Comparison of ENCODE assay signal across 9 cellular contexts in genomic region chr1:39392851-39393573, GRCh38.
DNase-seq lines count a peak whose midpoint lies in the region; ATAC-seq and TF ChIP-seq lines count a peak whose summit lies in the region.
"Had no signal": no experiment of that assay in that cellular context is flagged by ENCODE, and none has a peak within 500 bp of the region (broad histone marks: within the 10 kb centered on the region; RNA-seq: fewer than 3 reads in every experiment).

No MANE protein-coding gene starts in this region.

- peak overlapping the region; percentile 44 for H3K4me3 Mint-ChIP-seq in central memory CD8-positive, alpha-beta T cell

- peaks cover 74% of the 10 kb centered on the region for H3K4me1 Mint-ChIP-seq in central memory CD8-positive, alpha-beta T cell

- peaks cover 65% of the 10 kb centered on the region for H3K36me3 Mint-ChIP-seq in central memory CD8-positive, alpha-beta T cell (ENCODE audit: insufficient read depth)

- peak overlapping the region; percentile 85 for H3K27ac Mint-ChIP-seq in central memory CD8-positive, alpha-beta T cell (ENCODE audit: low read depth)

- CTCF ChIA-PET in PC-9 (lab: Charles Lee): interaction anchor here (0.8 to 1.6 kb wide), 3 partner anchors 15 to 81 kb away, joined by 5 to 12 read pairs (median 7); no protein-coding TSS in a partner anchor

- H3K27me3 Mint-ChIP-seq in central memory CD8-positive, alpha-beta T cell: no peaks in the 10 kb centered on the region

- no peaks in the 10 kb centered on the region for H3K9me3 ChIP-seq in PC-9 (ENCODE audit: insufficient read depth, low read depth)
- no peaks in the 10 kb centered on the region for H3K9me3 ChIP-seq in muscle layer of colon (ENCODE audit: low read length)
- no peaks in the 10 kb centered on the region for H3K9me3 ChIP-seq in testis

- intact Hi-C loops in PC-9 (cut with micrococcal nuclease; ENCODE audit: unreplicated experiment): loop anchor here (10.0 kb wide), 1 partner anchor 438 kb away; no protein-coding TSS in a partner anchor
- intact Hi-C loops in testis (cut with DNase I; ENCODE audit: low total_unique reads): no loop called here
- intact Hi-C loops in posterior vena cava (cut with DNase I): no loop called here

- TF ChIP-seq CTCF in PC-9 (conservative IDR thresholded peaks at IDR 0.05) (no peak), testis (IDR thresholded peaks at IDR 0.05) (no peak), GM10266 (IDR thresholded peaks at IDR 0.05; ENCODE audit: control insufficient read depth, insufficient read depth, low read depth, missing control alignments) (no peak)

- WGBS in testis, 2 donors: 44 to 63% methylated on average over 4 of the region's 4 CpGs

- H4K20me1 ChIP-seq in PC-9 (ENCODE audit: insufficient read depth): no peaks in the 10 kb centered on the region

- H3K9me3 Mint-ChIP-seq in central memory CD8-positive, alpha-beta T cell: no peaks in the 10 kb centered on the region

- no TSS peak for BruUV-seq in PC-9 (replicated peaks; lab: Mats Ljungman, UMichigan)

- ATAC-seq in central memory CD8-positive, alpha-beta T cell (replicated peaks; ENCODE audit: extremely low read depth, poor library complexity, severe bottlenecking): no peak
- ATAC-seq in HG03039 (IDR thresholded peaks at IDR 0.05; ENCODE audit: unreplicated experiment): no peak

- peaks cover 67% of the 10 kb centered on the region for H3F3A ChIP-seq in PC-9 (ENCODE audit: insufficient read depth, low read depth)

- no peaks in the 10 kb centered on the region for H3K27me3 ChIP-seq in PC-9 (ENCODE audit: insufficient read depth, low read depth)
- no peaks in the 10 kb centered on the region for H3K27me3 ChIP-seq in muscle layer of colon (ENCODE audit: control insufficient read depth in 1 of 2, insufficient read depth in 2 of 2, low read length in 2 of 2)
- no peaks in the 10 kb centered on the region for H3K27me3 ChIP-seq in testis

- POLR2A ChIA-PET in PC-9 (lab: Charles Lee; ENCODE audit: unreplicated experiment): interaction anchor here (0.9 to 1.0 kb wide), 2 partner anchors 14 to 18 kb away, joined by 6 to 28 read pairs; no protein-coding TSS in a partner anchor

- no peak for TF ChIP-seq POLR2A in testis (IDR thresholded peaks at IDR 0.05)

- H3K36me3 ChIP-seq in PC-9 (ENCODE audit: low read depth) (no peaks in the 10 kb centered on the region), muscle layer of colon (ENCODE audit: insufficient read depth, low read length) (peaks cover 10% of the 10 kb centered on the region), testis (ENCODE audit: low read depth, missing control alignments) (no peaks in the 10 kb centered on the region)

- H3K4me2 ChIP-seq in PC-9: peak overlapping the region; percentile 60

- H2AFZ ChIP-seq in PC-9: no peak overlapping the region

- no peaks in the 10 kb centered on the region for H3K9me2 ChIP-seq in PC-9 (ENCODE audit: insufficient read depth)

- 0 out of 2 replicates have a peak overlapping the region, but pooled peaks have one; percentile 25 for H3K4me3 ChIP-seq in PC-9
- H3K4me3 ChIP-seq in muscle layer of colon (ENCODE audit: low read depth in 1 of 2, low read length in 2 of 2): no peak overlapping the region
- H3K4me3 ChIP-seq in testis: no peak overlapping the region

- no peak for DNase-seq in PC-9
- no peak for DNase-seq in central memory CD8-positive, alpha-beta T cell (ENCODE audit: low spot score in 2 of 2)
- no peak for DNase-seq in testis
- no peak for DNase-seq in posterior vena cava (ENCODE audit: low spot score)
- DNase-seq in GM10266 (ENCODE audit: extremely low spot score): no peak
- DNase-seq: activated CD4-positive, alpha-beta T cell treated with anti-CD3 and anti-CD28 coated beads for 4 hours; NCI-H1694 treated with DMSO at 0.1 percent for 48 hours had no signal

- H3K9ac ChIP-seq in muscle layer of colon (ENCODE audit: low read length): no peak overlapping the region

- H3K79me2 ChIP-seq in PC-9 (ENCODE audit: low read depth): peaks cover 41% of the 10 kb centered on the region

- H3K4me1 ChIP-seq in PC-9 (replicated peaks; ENCODE audit: insufficient read depth) (peaks cover 74% of the 10 kb centered on the region), muscle layer of colon (ENCODE audit: insufficient read depth, low read length) (peaks cover 64% of the 10 kb centered on the region), testis (peaks cover 44% of the 10 kb centered on the region)

- H3K27ac ChIP-seq in PC-9 (peak overlapping the region; percentile 93), muscle layer of colon (ENCODE audit: low read depth, low read length) (peak overlapping the region; percentile 56), testis (peak overlapping the region; percentile 66 to 73)
